In genomic region chr11:61025819-61026120, GRCh38 we compare ENCODE assay signal across 17 cellular contexts. TPM values are rescaled to one million over a fixed set of nuclear protein-coding genes. Genes with fewer than 3 reads are reported as not detected.
DNase-seq lines count a peak whose midpoint lies in the region; ATAC-seq and TF ChIP-seq lines count a peak whose summit lies in the region.
"Had no signal": no experiment of that assay in that cellular context is flagged by ENCODE, and none has a peak within 500 bp of the region (broad histone marks: within the 10 kb centered on the region; RNA-seq: fewer than 3 reads in every experiment).

No MANE protein-coding gene starts in this region.

- H3K27ac ChIP-seq in esophagus squamous epithelium: no peak overlapping the region
- H3K27ac ChIP-seq: neural progenitor cell, uterus had no signal

- TF ChIP-seq CTCF in CD14-positive monocyte (IDR thresholded peaks at IDR 0.05) (no peak), esophagus squamous epithelium (IDR thresholded peaks at IDR 0.05) (no peak)

- H3K9me3 ChIP-seq in T-helper 17 cell (ENCODE audit: control insufficient read depth, low read length, poor library complexity, severe bottlenecking) (no peaks in the 10 kb centered on the region), esophagus squamous epithelium (no peaks in the 10 kb centered on the region)
- H3K9me3 ChIP-seq: uterus had no signal

- no peaks in the 10 kb centered on the region for H3K9me3 Mint-ChIP-seq in activated CD4-positive, alpha-beta T cell treated with anti-CD3 and anti-CD28 coated beads for 36 hours (ENCODE audit: low read depth)
- H3K9me3 Mint-ChIP-seq in CD14-positive monocyte: peaks cover 0 to 7% (median under 1%) of the 10 kb centered on the region in 7 donors
- H3K9me3 Mint-ChIP-seq: neural progenitor cell had no signal

- no peak for ATAC-seq in activated CD4-positive, alpha-beta T cell treated with anti-CD3 and anti-CD28 coated beads for 36 hours
- no peak for ATAC-seq in T-helper 17 cell

- intact Hi-C loops in activated CD4-positive, alpha-beta T cell treated with anti-CD3 and anti-CD28 coated beads for 36 hours (cut with DNase I, micrococcal nuclease): loop anchor here (1.0 to 5.0 kb wide), 8 partner anchors 17 to 162 kb away; partner anchors contain the start of gene CD5 (in 1 of the 2)
- intact Hi-C loops in CD14-positive monocyte (cut with micrococcal nuclease): loop anchor here (2.0 to 5.0 kb wide), 2 partner anchors 37 to 71 kb away; no protein-coding TSS in a partner anchor
- intact Hi-C loops in esophagus squamous epithelium (cut with DNase I): no loop called here

- peaks cover 4 to 46% (median 21%) of the 10 kb centered on the region in 3 donors for H3K4me1 ChIP-seq in esophagus squamous epithelium
- H3K4me1 ChIP-seq: uterus had no signal

- POLR2A ChIA-PET in activated CD4-positive, alpha-beta T cell treated with anti-CD3 and anti-CD28 coated beads for 36 hours (lab: Charles Lee): interaction anchor here (0.5 to 4.0 kb wide), 14 partner anchors 12 to 474 kb away, joined by 3 to 40 read pairs (median 7); no protein-coding TSS in a partner anchor

- CTCF ChIA-PET in activated CD4-positive, alpha-beta T cell treated with anti-CD3 and anti-CD28 coated beads for 36 hours (lab: Charles Lee): interaction anchor here (0.8 to 1.3 kb wide), 5 partner anchors 16 to 103 kb away, joined by 3 to 5 read pairs (median 3); no protein-coding TSS in a partner anchor

- peak overlapping the region; percentile 97 for H3K27ac Mint-ChIP-seq in activated CD4-positive, alpha-beta T cell treated with anti-CD3 and anti-CD28 coated beads for 36 hours
- peak overlapping the region in 4 of 7 donors; percentile 36 to 87 (median 46) for H3K27ac Mint-ChIP-seq in CD14-positive monocyte
- peak overlapping the region; percentile 99 for H3K27ac Mint-ChIP-seq in T-helper 17 cell

- H3K4me1 Mint-ChIP-seq in activated CD4-positive, alpha-beta T cell treated with anti-CD3 and anti-CD28 coated beads for 36 hours: peaks cover 95% of the 10 kb centered on the region
- H3K4me1 Mint-ChIP-seq in CD14-positive monocyte: peaks cover 69% of the 10 kb centered on the region
- peaks cover 75% of the 10 kb centered on the region for H3K4me1 Mint-ChIP-seq in T-helper 17 cell

- no peak for TF ChIP-seq POLR2A in esophagus squamous epithelium (IDR thresholded peaks at IDR 0.05)

- H3K4me3 ChIP-seq in esophagus squamous epithelium: no peak overlapping the region
- H3K4me3 ChIP-seq: neural progenitor cell, skin epidermis, uterus had no signal

- H3K36me3 Mint-ChIP-seq in activated CD4-positive, alpha-beta T cell treated with anti-CD3 and anti-CD28 coated beads for 36 hours (ENCODE audit: low read depth): peaks cover 74% of the 10 kb centered on the region
- peaks cover 0 to 21% of the 10 kb centered on the region in 2 donors for H3K36me3 Mint-ChIP-seq in CD14-positive monocyte
- no peaks in the 10 kb centered on the region for H3K36me3 Mint-ChIP-seq in T-helper 17 cell (ENCODE audit: low read depth)
- H3K36me3 Mint-ChIP-seq: brain, neural progenitor cell had no signal

- no peak for DNase-seq in activated CD4-positive, alpha-beta T cell treated with anti-CD3 and anti-CD28 coated beads for 36 hours
- no peak for DNase-seq in activated CD4-positive, alpha-beta T cell treated with anti-CD3 and anti-CD28 coated beads for 48 hours
- no peak for DNase-seq in CD14-positive monocyte (ENCODE audit: low spot score)
- no peak for DNase-seq in T-helper 17 cell
- DNase-seq in islet precursor cell: peak; percentile 41
- no peak for DNase-seq in esophagus squamous epithelium (lab: John Stamatoyannopoulos, UW)
- no peak for DNase-seq in SHP77 treated with DMSO at 0.1 percent for 48 hours (lab: John Stamatoyannopoulos, UW)
- DNase-seq in activated effector memory CD4-positive, alpha-beta T cell treated with anti-CD3 and anti-CD28 coated beads, Interleukin-2, amount 50 U/mL, for 16 hours: no peak
- DNase-seq: KG1, left ventricle myocardium superior, NCI-H1930, NCI-H446 treated with DMSO at 0.1 percent for 48 hours, uterus had no signal

- peak overlapping the region; percentile 79 for H3K4me3 Mint-ChIP-seq in activated CD4-positive, alpha-beta T cell treated with anti-CD3 and anti-CD28 coated beads for 36 hours
- H3K4me3 Mint-ChIP-seq in CD14-positive monocyte (no peak overlapping the region), T-helper 17 cell (peak overlapping the region; percentile 96)
- H3K4me3 Mint-ChIP-seq: brain had no signal

- H3K27me3 Mint-ChIP-seq in activated CD4-positive, alpha-beta T cell treated with anti-CD3 and anti-CD28 coated beads for 36 hours: no peaks in the 10 kb centered on the region
- H3K27me3 Mint-ChIP-seq in CD14-positive monocyte (ENCODE audit: low read depth in 3 of 3) (peaks cover 27 to 49% (median 34%) of the 10 kb centered on the region in 3 donors), T-helper 17 cell (no peaks in the 10 kb centered on the region)

- H3K27me3 ChIP-seq in esophagus squamous epithelium: peaks cover 0 to 50% (median 0%) of the 10 kb centered on the region in 4 donors
- H3K27me3 ChIP-seq: uterus had no signal

- 60 to 82% methylated on average over 1 to 5 of the region's 5 CpGs for WGBS in esophagus squamous epithelium, 2 donors

- H3K36me3 ChIP-seq in esophagus squamous epithelium: no peaks in the 10 kb centered on the region
- H3K36me3 ChIP-seq: neural progenitor cell, uterus had no signal

RNA-seq across cellular contexts. Expression of gene CD6, which starts 54.3 kb away (rescaled TPM):
- 100 to 1,000 TPM; 286 to 377 TPM for total RNA-seq in activated CD4-positive, alpha-beta T cell treated with anti-CD3 and anti-CD28 coated beads for 36 hours
- under 1 TPM; 0.39 TPM for polyA plus RNA-seq in CD14-positive monocyte
- total RNA-seq in T-helper 17 cell: 100 to 1,000 TPM; 533 to 568 TPM
- total RNA-seq in esophagus squamous epithelium: 1 to 10 TPM in 3 of 4 donors, under 1 TPM in 1; 0.79 to 4.4 (median 1.4) TPM
- total RNA-seq: pulmonary artery endothelial cell had no signal

Comparison
In these comparisons a context has a peak if more than half of its experiments do, and no peak if none do; other contexts are left out.
1. H3K27ac Mint-ChIP-seq: peak in every context shown above with its lines; median percentile 99 in T-helper 17 cell; 97 in activated CD4-positive, alpha-beta T cell treated with anti-CD3 and anti-CD28 coated beads for 36 hours; 46 in CD14-positive monocyte.
2. H3K4me3 Mint-ChIP-seq: peak in activated CD4-positive, alpha-beta T cell treated with anti-CD3 and anti-CD28 coated beads for 36 hours (single experiment) and T-helper 17 cell (single experiment); none in CD14-positive monocyte (0 of 2).
3. RNA of gene CD6, which starts 54.3 kb away (total RNA-seq): 533 to 568 TPM in T-helper 17 cell and 286 to 377 TPM in activated CD4-positive, alpha-beta T cell treated with anti-CD3 and anti-CD28 coated beads for 36 hours; 0.79 to 4.4 TPM in esophagus squamous epithelium; every median in the first group is over 10 times any median in the second.